In the genomic region with DNA sequence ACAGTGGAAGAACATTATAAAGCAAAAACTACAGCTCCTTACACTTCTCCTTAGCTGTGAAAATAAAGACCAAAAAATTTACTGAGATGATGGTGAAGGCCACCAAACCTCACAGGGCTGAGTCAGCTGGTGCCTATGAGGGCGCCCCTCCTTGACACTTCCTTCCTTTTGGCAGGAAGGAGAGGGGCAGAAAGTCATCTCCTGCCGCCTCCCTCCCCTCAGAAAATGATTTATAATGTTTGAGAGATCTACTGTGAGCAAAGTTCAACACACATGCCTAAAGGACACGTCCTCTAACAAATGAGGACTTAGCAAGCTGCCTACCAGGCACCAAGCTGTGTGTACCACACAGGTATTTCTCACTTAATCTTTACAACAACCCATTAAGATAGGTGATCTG, we compare ENCODE assay signal across 9 cellular contexts.
A peak's percentile ranks its signal among the peaks of the same experiment; 100 is the strongest.
DNase-seq lines count a peak whose midpoint lies in the region; ATAC-seq and TF ChIP-seq lines count a peak whose summit lies in the region.
"Had no signal": no experiment of that assay in that cellular context is flagged by ENCODE, and none has a peak within 500 bp of the region (broad histone marks: within the 10 kb centered on the region; RNA-seq: fewer than 3 reads in every experiment).

No MANE protein-coding gene starts in this region.

- CTCF ChIA-PET in CD8-positive, alpha-beta memory T cell (lab: Charles Lee): interaction anchor here (0.9 kb wide), 1 partner anchor 295 kb away, joined by 4 read pairs; no protein-coding TSS in a partner anchor
- CTCF ChIA-PET in T-cell (lab: Charles Lee): interaction anchor here in 1 of 2 donors (0.5 kb wide), 1 partner anchor 123 kb away, joined by 5 read pairs; no protein-coding TSS in a partner anchor

- no peaks in the 10 kb centered on the region for H3K9me3 ChIP-seq in CD8-positive, alpha-beta memory T cell (ENCODE audit: low read length)
- H3K9me3 ChIP-seq in osteoblast (ENCODE audit: low read depth, low read length) (no peaks in the 10 kb centered on the region), gastroesophageal sphincter (no peaks in the 10 kb centered on the region)

- peak overlapping the region; percentile 76 to 94 (median 84) for H3K27ac Mint-ChIP-seq in CD8-positive, alpha-beta memory T cell
- H3K27ac Mint-ChIP-seq in T-cell: peak overlapping the region; percentile 60 to 82
- H3K27ac Mint-ChIP-seq in activated naive CD8-positive, alpha-beta T cell treated with anti-CD3 and anti-CD28 coated beads for 36 hours: peak overlapping the region; percentile 69
- no peak overlapping the region for H3K27ac Mint-ChIP-seq in endothelial cell (ENCODE audit: unreplicated experiment)

- H3K9me3 Mint-ChIP-seq in CD8-positive, alpha-beta memory T cell: peaks cover 0 to 4% (median 0%) of the 10 kb centered on the region in 5 donors
- H3K9me3 Mint-ChIP-seq in T-cell: peaks cover 2 to 8% (median 4%) of the 10 kb centered on the region in 3 donors
- H3K9me3 Mint-ChIP-seq in activated naive CD8-positive, alpha-beta T cell treated with anti-CD3 and anti-CD28 coated beads for 36 hours: peaks cover 5% of the 10 kb centered on the region
- H3K9me3 Mint-ChIP-seq in endothelial cell (ENCODE audit: unreplicated experiment): no peaks in the 10 kb centered on the region

- TF ChIP-seq POLR2A in gastroesophageal sphincter (IDR thresholded peaks at IDR 0.05): no peak

- H3K79me2 ChIP-seq in osteoblast (ENCODE audit: insufficient read depth, low read length): peaks cover 36% of the 10 kb centered on the region

- no peaks in the 10 kb centered on the region for H3K27me3 ChIP-seq in CD8-positive, alpha-beta memory T cell (ENCODE audit: insufficient read depth, low read length, poor library complexity, severe bottlenecking)
- H3K27me3 ChIP-seq in osteoblast (ENCODE audit: insufficient read depth, low read length) (no peaks in the 10 kb centered on the region), gastroesophageal sphincter (no peaks in the 10 kb centered on the region)

- H3K27ac ChIP-seq in CD8-positive, alpha-beta memory T cell (ENCODE audit: low read depth, low read length): no peak overlapping the region
- H3K27ac ChIP-seq in osteoblast (ENCODE audit: low read depth, low read length) (peak overlapping the region; percentile 56), gastroesophageal sphincter (peak overlapping the region in 1 of 4 donors; percentile 4)
- H3K27ac ChIP-seq: RWPE1 had no signal

- TF ChIP-seq CTCF in osteoblast (IDR thresholded peaks at IDR 0.05; ENCODE audit: extremely low read depth, low read depth, low read length) (no peak), endothelial cell (IDR thresholded peaks at IDR 0.05; ENCODE audit: unreplicated experiment) (no peak), gastroesophageal sphincter (IDR thresholded peaks at IDR 0.05) (no peak)

- POLR2A ChIA-PET in CD8-positive, alpha-beta memory T cell (lab: Charles Lee): no interaction called here
- POLR2A ChIA-PET in T-cell (lab: Charles Lee): no interaction called here

- peak overlapping the region in 6 of 7 donors; percentile 26 to 70 (median 46) for H3K4me3 Mint-ChIP-seq in CD8-positive, alpha-beta memory T cell
- H3K4me3 Mint-ChIP-seq in T-cell (peak overlapping the region in 1 of 3 donors; percentile 3), endothelial cell (ENCODE audit: unreplicated experiment) (no peak overlapping the region)
- H3K4me3 Mint-ChIP-seq in activated naive CD8-positive, alpha-beta T cell treated with anti-CD3 and anti-CD28 coated beads for 36 hours: no peak overlapping the region

- peaks cover 36% of the 10 kb centered on the region for H3K4me1 ChIP-seq in CD8-positive, alpha-beta memory T cell (ENCODE audit: insufficient read depth, low read length)
- peaks cover 59% of the 10 kb centered on the region for H3K4me1 ChIP-seq in osteoblast (ENCODE audit: insufficient read depth, low read length)
- peaks cover 0 to 18% (median 0%) of the 10 kb centered on the region in 3 donors for H3K4me1 ChIP-seq in gastroesophageal sphincter

- DNase-seq in CD8-positive, alpha-beta memory T cell: peak in 4 of 5 donors; percentile 7 to 57 (median 16)
- peak in 25 of 34 experiments; percentile 3 to 42 (median 16) for DNase-seq in T-cell
- DNase-seq in activated naive CD8-positive, alpha-beta T cell treated with anti-CD3 and anti-CD28 coated beads for 36 hours: peak; percentile 19
- no peak for DNase-seq in osteoblast (ENCODE audit: insufficient read length, low spot score, missing footprints)
- DNase-seq in endothelial cell (ENCODE audit: low spot score): no peak
- no peak for DNase-seq in DMS79 treated with DMSO at 0.1 percent for 48 hours (lab: John Stamatoyannopoulos, UW)
- no peak for DNase-seq in SK-N-DZ (ENCODE audit: low spot score)

- no peaks in the 10 kb centered on the region for H4K20me1 ChIP-seq in osteoblast (ENCODE audit: insufficient read depth, low read length)

- no peaks in the 10 kb centered on the region for H3K36me3 ChIP-seq in CD8-positive, alpha-beta memory T cell (ENCODE audit: insufficient read depth, low read length)
- H3K36me3 ChIP-seq in osteoblast (ENCODE audit: insufficient read depth, low read length): no peaks in the 10 kb centered on the region
- H3K36me3 ChIP-seq in gastroesophageal sphincter: no peaks in the 10 kb centered on the region

- peak overlapping the region; percentile 23 for H3K4me2 ChIP-seq in osteoblast (ENCODE audit: insufficient read depth, low read length)

- peaks cover 0 to 14% (median 2%) of the 10 kb centered on the region in 3 donors for H3K36me3 Mint-ChIP-seq in CD8-positive, alpha-beta memory T cell
- H3K36me3 Mint-ChIP-seq in T-cell (peaks cover 6% of the 10 kb centered on the region), endothelial cell (ENCODE audit: low read depth, unreplicated experiment) (no peaks in the 10 kb centered on the region)
- peaks cover 36% of the 10 kb centered on the region for H3K36me3 Mint-ChIP-seq in activated naive CD8-positive, alpha-beta T cell treated with anti-CD3 and anti-CD28 coated beads for 36 hours

- H3K27me3 Mint-ChIP-seq in CD8-positive, alpha-beta memory T cell: no peaks in the 10 kb centered on the region
- no peaks in the 10 kb centered on the region for H3K27me3 Mint-ChIP-seq in T-cell
- no peaks in the 10 kb centered on the region for H3K27me3 Mint-ChIP-seq in activated naive CD8-positive, alpha-beta T cell treated with anti-CD3 and anti-CD28 coated beads for 36 hours
- no peaks in the 10 kb centered on the region for H3K27me3 Mint-ChIP-seq in endothelial cell (ENCODE audit: unreplicated experiment)

- WGBS in gastroesophageal sphincter (ENCODE audit: low coverage in 1 of 2), 2 donors: 17 to 63% methylated on average over 1 to 2 of the region's 3 CpGs

- no peak for TF ChIP-seq EP300 in gastroesophageal sphincter (IDR thresholded peaks at IDR 0.05)

- ATAC-seq in T-cell (replicated peaks in 1 of 4): peak; percentile 66 to 90 (median 84)
- no peak for ATAC-seq in gastroesophageal sphincter

- no peak overlapping the region for H2AFZ ChIP-seq in osteoblast (ENCODE audit: low read length)

- H3K4me1 Mint-ChIP-seq in CD8-positive, alpha-beta memory T cell: peaks cover 33 to 41% (median 37%) of the 10 kb centered on the region in 3 donors
- H3K4me1 Mint-ChIP-seq in T-cell: peaks cover 54 to 68% (median 56%) of the 10 kb centered on the region in 3 donors
- peaks cover 45% of the 10 kb centered on the region for H3K4me1 Mint-ChIP-seq in activated naive CD8-positive, alpha-beta T cell treated with anti-CD3 and anti-CD28 coated beads for 36 hours
- H3K4me1 Mint-ChIP-seq in endothelial cell (ENCODE audit: unreplicated experiment): no peaks in the 10 kb centered on the region

- no peak overlapping the region for H3K4me3 ChIP-seq in CD8-positive, alpha-beta memory T cell (ENCODE audit: low read length)
- H3K4me3 ChIP-seq in osteoblast (ENCODE audit: insufficient read depth, low read length): no peak overlapping the region
- H3K4me3 ChIP-seq in gastroesophageal sphincter: no peak overlapping the region

Comparison
In these comparisons a context has a peak if more than half of its experiments do, and no peak if none do; other contexts are left out.
1. DNase-seq: peak in CD8-positive, alpha-beta memory T cell (4 of 5), T-cell (25 of 34) and activated naive CD8-positive, alpha-beta T cell treated with anti-CD3 and anti-CD28 coated beads for 36 hours (single experiment); none in osteoblast (single experiment), endothelial cell (single experiment), DMS79 treated with DMSO at 0.1 percent for 48 hours (single experiment) and SK-N-DZ (single experiment).
2. H3K4me3 Mint-ChIP-seq: peak in CD8-positive, alpha-beta memory T cell (6 of 7); none in activated naive CD8-positive, alpha-beta T cell treated with anti-CD3 and anti-CD28 coated beads for 36 hours (single experiment) and endothelial cell (single experiment).